ENCODE assay signal across 8 cellular contexts in the genomic region with DNA sequence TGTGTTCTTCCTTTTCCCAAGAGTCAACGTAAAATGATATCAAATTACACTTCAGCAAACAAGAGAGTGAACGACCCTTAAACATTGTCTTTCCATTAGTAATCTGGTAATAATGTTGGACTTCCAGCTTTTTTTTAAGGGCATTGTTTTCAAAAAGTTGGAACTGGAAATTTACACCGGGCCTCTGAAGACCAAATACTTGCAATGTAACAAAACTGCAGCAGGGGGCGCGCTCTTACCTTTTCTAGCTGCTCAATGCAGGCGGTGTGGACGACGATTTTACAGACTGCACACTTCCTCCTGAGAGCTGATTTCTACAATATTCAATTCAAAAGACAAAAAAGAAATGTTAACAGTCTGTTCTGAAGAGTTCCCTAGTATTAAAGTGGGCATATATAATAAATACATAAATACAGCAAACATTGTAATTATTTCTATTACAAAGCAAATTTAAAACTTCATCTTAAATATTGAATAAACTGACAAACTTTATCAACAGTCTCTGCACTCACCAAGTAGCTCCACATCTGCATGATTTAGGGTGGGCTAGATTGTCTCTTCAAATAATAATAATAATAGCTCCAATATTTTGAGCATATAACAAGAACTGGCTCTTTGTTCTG.
DNase-seq lines count a peak whose midpoint lies in the region; FAIRE-seq and TF ChIP-seq lines count a peak whose summit lies in the region.

No MANE protein-coding gene starts in this region.

- H3K9ac ChIP-seq in MM.1S (ENCODE audit: low read length) = no peak overlapping the region

- H3K4me1 ChIP-seq in MM.1S (ENCODE audit: low read length) = no peaks in the 10 kb centered on the region

- no peaks in the 10 kb centered on the region for H3K36me3 ChIP-seq in MM.1S (replicated peaks; ENCODE audit: insufficient read depth, low read length)

- no peak for FAIRE-seq in H54 (lab: Jason Lieb, UNC)

- no peak overlapping the region for H3K4me3 ChIP-seq in MM.1S (ENCODE audit: low read length)

- no peak overlapping the region for H3K4me3 Mint-ChIP-seq in activated naive CD4-positive, alpha-beta T cell treated with anti-CD3 and anti-CD28 coated beads for 36 hours
- H3K4me3 Mint-ChIP-seq in glutamatergic neuron (ENCODE audit: unreplicated experiment) = no peak overlapping the region

- H4K20me1 ChIP-seq in MM.1S (ENCODE audit: insufficient read depth, low read length) = no peaks in the 10 kb centered on the region

- H3K9me3 ChIP-seq in MM.1S (replicated peaks; ENCODE audit: insufficient read depth, low read length) = no peaks in the 10 kb centered on the region

- H3K4me2 ChIP-seq in MM.1S (ENCODE audit: low read depth, low read length) = no peak overlapping the region

- TF ChIP-seq POLR2A in H54 (IDR thresholded peaks at IDR 0.05; ENCODE audit: low read depth, low read length) = no peak

- H3K27ac Mint-ChIP-seq in activated naive CD4-positive, alpha-beta T cell treated with anti-CD3 and anti-CD28 coated beads for 36 hours = no peak overlapping the region
- H3K27ac Mint-ChIP-seq in glutamatergic neuron (ENCODE audit: unreplicated experiment) = no peak overlapping the region

- no peaks in the 10 kb centered on the region for H3K36me3 Mint-ChIP-seq in activated naive CD4-positive, alpha-beta T cell treated with anti-CD3 and anti-CD28 coated beads for 36 hours (ENCODE audit: low read depth)
- no peaks in the 10 kb centered on the region for H3K36me3 Mint-ChIP-seq in glutamatergic neuron (ENCODE audit: unreplicated experiment)

- no peaks in the 10 kb centered on the region for H3K9me2 ChIP-seq in MM.1S (replicated peaks; ENCODE audit: insufficient read depth, low read length)

- TF ChIP-seq CTCF in MM.1S (IDR thresholded peaks at IDR 0.05; ENCODE audit: low read length) (peak; percentile 95), glutamatergic neuron (IDR thresholded peaks at IDR 0.05; ENCODE audit: partially characterized antibody, unreplicated experiment) (peak; percentile 89)

- intact Hi-C loops in activated naive CD4-positive, alpha-beta T cell treated with anti-CD3 and anti-CD28 coated beads for 36 hours (cut with micrococcal nuclease) = loop anchor here (1.0 kb wide), 3 partner anchors 243 to 352 kb away; no protein-coding TSS in a partner anchor

- H3K27me3 Mint-ChIP-seq in activated naive CD4-positive, alpha-beta T cell treated with anti-CD3 and anti-CD28 coated beads for 36 hours (ENCODE audit: low read depth) = peaks cover 4% of the 10 kb centered on the region
- no peaks in the 10 kb centered on the region for H3K27me3 Mint-ChIP-seq in glutamatergic neuron (ENCODE audit: unreplicated experiment)

- H3K79me2 ChIP-seq in MM.1S (ENCODE audit: low read length) = no peaks in the 10 kb centered on the region

- no peaks in the 10 kb centered on the region for H3K9me3 Mint-ChIP-seq in activated naive CD4-positive, alpha-beta T cell treated with anti-CD3 and anti-CD28 coated beads for 36 hours
- H3K9me3 Mint-ChIP-seq in glutamatergic neuron (ENCODE audit: unreplicated experiment) = no peaks in the 10 kb centered on the region

- H2AFZ ChIP-seq in MM.1S (ENCODE audit: low read length) = no peak overlapping the region

- H3F3A ChIP-seq in MM.1S (ENCODE audit: insufficient read depth, low read length) = no peaks in the 10 kb centered on the region

- H3K4me1 Mint-ChIP-seq in activated naive CD4-positive, alpha-beta T cell treated with anti-CD3 and anti-CD28 coated beads for 36 hours (ENCODE audit: low read depth) = no peaks in the 10 kb centered on the region
- peaks cover 5% of the 10 kb centered on the region for H3K4me1 Mint-ChIP-seq in glutamatergic neuron (ENCODE audit: low read depth, unreplicated experiment)

- CTCF ChIA-PET in activated naive CD4-positive, alpha-beta T cell treated with anti-CD3 and anti-CD28 coated beads for 36 hours (lab: Charles Lee) = interaction anchor here (0.7 to 2.7 kb wide), 26 partner anchors 9 to 944 kb away, joined by 3 to 35 read pairs (median 4); no protein-coding TSS in a partner anchor

- no peak overlapping the region for H3K27ac ChIP-seq in MM.1S (ENCODE audit: low read length)

- DNase-seq in Daoy (ENCODE audit: low read depth) (peak; percentile 72), H54 (ENCODE audit: insufficient read length, low spot score) (peak; percentile 18), MM.1S (peak; percentile 84), SHP77 (lab: John Stamatoyannopoulos, UW) (peak; percentile 44 to 53), glutamatergic neuron (peak; percentile 81), pons (ENCODE audit: low spot score) (peak; percentile 83), NCI-H524 treated with DMSO at 0.1 percent for 48 hours (lab: John Stamatoyannopoulos, UW) (no peak)
- DNase-seq in activated naive CD4-positive, alpha-beta T cell treated with anti-CD3 and anti-CD28 coated beads for 36 hours = peak; percentile 84

- H3K27me3 ChIP-seq in MM.1S (replicated peaks; ENCODE audit: insufficient read depth, low read length) = no peaks in the 10 kb centered on the region
